7 cellular contexts compared by ENCODE assay signal in the genomic region with DNA sequence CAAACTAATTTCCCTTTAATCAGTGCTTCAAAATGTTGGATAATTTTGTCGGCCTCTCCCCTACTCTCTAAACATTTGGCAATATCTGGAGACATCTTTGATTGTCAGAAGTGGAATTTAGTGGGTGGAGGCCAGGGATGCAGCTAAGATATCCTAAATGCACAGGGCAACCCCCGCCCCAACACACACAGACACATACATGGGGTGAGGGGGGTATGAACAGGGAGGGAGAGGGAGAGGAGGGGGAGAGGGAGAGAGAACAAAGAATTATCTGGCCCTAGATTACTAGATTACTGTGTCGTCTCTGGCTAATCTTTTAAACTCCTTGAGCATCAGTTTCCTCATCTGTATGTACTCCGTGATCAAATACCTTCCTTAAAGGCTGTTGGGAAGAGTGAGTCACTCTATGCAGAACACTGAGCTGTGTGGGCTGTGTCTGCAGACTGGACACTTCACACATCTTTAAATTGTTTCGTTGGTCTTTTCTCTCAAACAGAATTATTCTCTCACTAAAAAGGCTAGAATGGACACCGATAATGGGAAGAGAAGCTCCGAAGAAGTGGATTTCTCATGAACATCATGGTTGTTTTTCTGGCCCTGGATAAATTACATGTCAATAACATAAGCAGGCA. TPM values are rescaled to one million over a fixed set of nuclear protein-coding genes. Genes with fewer than 3 reads are reported as not detected.
DNase-seq lines count a peak whose midpoint lies in the region; ATAC-seq and TF ChIP-seq lines count a peak whose summit lies in the region.

No MANE protein-coding gene starts in this region.

- no peak overlapping the region for H3K27ac ChIP-seq in HUES6 (ENCODE audit: low read depth, low read length)

- H3K9ac ChIP-seq in HUES6 (ENCODE audit: low read length) = no peak overlapping the region

- peak overlapping the region; percentile 92 for H3K4me3 Mint-ChIP-seq in activated T-helper 1 cell treated with anti-CD3 and anti-CD28 coated beads, Interleukin-12 subunit alpha, Interleukin-12 subunit beta, Interleukin-2, Interleukin-4 antibody, amounts not matched to agents 30 ng/mL and 10 ng/mL and 1 ng/mL, durations not matched to agents 14 hours and 24 hours and 36 hours
- H3K4me3 Mint-ChIP-seq in glutamatergic neuron (ENCODE audit: unreplicated experiment) = peak overlapping the region; percentile 90
- peak overlapping the region; percentile 94 to 98 for H3K4me3 Mint-ChIP-seq in stimulated activated naive CD8-positive, alpha-beta T cell treated with anti-CD3 and anti-CD28 coated beads, Interleukin-15, amount 100 ng/mL, for 72 hours

- H3K36me3 Mint-ChIP-seq in activated T-helper 1 cell treated with anti-CD3 and anti-CD28 coated beads, Interleukin-12 subunit alpha, Interleukin-12 subunit beta, Interleukin-2, Interleukin-4 antibody, amounts not matched to agents 30 ng/mL and 10 ng/mL and 1 ng/mL, durations not matched to agents 14 hours and 24 hours and 36 hours (ENCODE audit: low read depth) = peaks cover 32% of the 10 kb centered on the region
- H3K36me3 Mint-ChIP-seq in glutamatergic neuron (ENCODE audit: unreplicated experiment) = peaks cover 4% of the 10 kb centered on the region

- peak overlapping the region; percentile 79; the same call in 1 of the 2 replicates for H3K4me3 ChIP-seq in HUES6 (ENCODE audit: low read depth, low read length)

- DNase-seq in activated T-helper 1 cell treated with anti-CD3 and anti-CD28 coated beads, Interleukin-12 subunit alpha, Interleukin-12 subunit beta, Interleukin-2, Interleukin-4 antibody, amounts not matched to agents 30 ng/mL and 10 ng/mL and 1 ng/mL, durations not matched to agents 14 hours and 24 hours and 36 hours (ENCODE audit: low spot score) = no peak
- no peak for DNase-seq in glutamatergic neuron
- no peak for DNase-seq in stimulated activated naive CD8-positive, alpha-beta T cell treated with anti-CD3 and anti-CD28 coated beads, Interleukin-15, amount 100 ng/mL, for 72 hours
- no peak for DNase-seq in NOMO-1 (lab: John Stamatoyannopoulos, UW; ENCODE audit: unreplicated experiment in 2 of 2)

- no peak for ATAC-seq in stimulated activated naive CD8-positive, alpha-beta T cell treated with anti-CD3 and anti-CD28 coated beads, Interleukin-15, amount 100 ng/mL, for 72 hours
- ATAC-seq in HG03280 (IDR thresholded peaks at IDR 0.05; ENCODE audit: unreplicated experiment) (no peak), HG03571 (IDR thresholded peaks at IDR 0.05; ENCODE audit: unreplicated experiment) (no peak)

- 0 out of 2 replicates have a peak, but pooled peaks cover 5% of the 10 kb centered on the region for H3K36me3 ChIP-seq in HUES6 (ENCODE audit: control insufficient read depth, insufficient read depth, low read length)

- intact Hi-C loops in activated T-helper 1 cell treated with anti-CD3 and anti-CD28 coated beads, Interleukin-12 subunit alpha, Interleukin-12 subunit beta, Interleukin-2, Interleukin-4 antibody, amounts not matched to agents 30 ng/mL and 10 ng/mL and 1 ng/mL, durations not matched to agents 14 hours and 24 hours and 36 hours (cut with micrococcal nuclease) = loop anchor here (1.0 to 10.0 kb wide), 13 partner anchors 9 to 1132 kb away; a partner anchor contains a TSS

- peaks cover 14% of the 10 kb centered on the region; the same call in 1 of the 2 replicates for H3K4me1 ChIP-seq in HUES6 (ENCODE audit: control insufficient read depth, insufficient read depth, low read length)

- H3K9me3 ChIP-seq in HUES6 (ENCODE audit: control insufficient read depth, insufficient read depth, low read depth, low read length) = no peaks in the 10 kb centered on the region

- no peak for TF ChIP-seq CTCF in glutamatergic neuron (IDR thresholded peaks at IDR 0.05; ENCODE audit: partially characterized antibody, unreplicated experiment)

- H3K27me3 Mint-ChIP-seq in activated T-helper 1 cell treated with anti-CD3 and anti-CD28 coated beads, Interleukin-12 subunit alpha, Interleukin-12 subunit beta, Interleukin-2, Interleukin-4 antibody, amounts not matched to agents 30 ng/mL and 10 ng/mL and 1 ng/mL, durations not matched to agents 14 hours and 24 hours and 36 hours (ENCODE audit: insufficient read depth) = no peaks in the 10 kb centered on the region
- H3K27me3 Mint-ChIP-seq in glutamatergic neuron (ENCODE audit: unreplicated experiment) = peaks cover 1% of the 10 kb centered on the region
- H3K27me3 Mint-ChIP-seq in stimulated activated naive CD8-positive, alpha-beta T cell treated with anti-CD3 and anti-CD28 coated beads, Interleukin-15, amount 100 ng/mL, for 72 hours = no peaks in the 10 kb centered on the region

- H3K4me1 Mint-ChIP-seq in activated T-helper 1 cell treated with anti-CD3 and anti-CD28 coated beads, Interleukin-12 subunit alpha, Interleukin-12 subunit beta, Interleukin-2, Interleukin-4 antibody, amounts not matched to agents 30 ng/mL and 10 ng/mL and 1 ng/mL, durations not matched to agents 14 hours and 24 hours and 36 hours (ENCODE audit: low read depth) = peaks cover 71% of the 10 kb centered on the region
- peaks cover 21% of the 10 kb centered on the region for H3K4me1 Mint-ChIP-seq in glutamatergic neuron (ENCODE audit: low read depth, unreplicated experiment)
- H3K4me1 Mint-ChIP-seq in stimulated activated naive CD8-positive, alpha-beta T cell treated with anti-CD3 and anti-CD28 coated beads, Interleukin-15, amount 100 ng/mL, for 72 hours = peaks cover 79% of the 10 kb centered on the region

- H3K27me3 ChIP-seq in HUES6 (ENCODE audit: control insufficient read depth, insufficient read depth, low read length) = peaks cover 4% of the 10 kb centered on the region; the same call in 1 of the 2 replicates

- no peaks in the 10 kb centered on the region for H3K9me3 Mint-ChIP-seq in activated T-helper 1 cell treated with anti-CD3 and anti-CD28 coated beads, Interleukin-12 subunit alpha, Interleukin-12 subunit beta, Interleukin-2, Interleukin-4 antibody, amounts not matched to agents 30 ng/mL and 10 ng/mL and 1 ng/mL, durations not matched to agents 14 hours and 24 hours and 36 hours
- peaks cover 11% of the 10 kb centered on the region for H3K9me3 Mint-ChIP-seq in glutamatergic neuron (ENCODE audit: unreplicated experiment)
- no peaks in the 10 kb centered on the region for H3K9me3 Mint-ChIP-seq in stimulated activated naive CD8-positive, alpha-beta T cell treated with anti-CD3 and anti-CD28 coated beads, Interleukin-15, amount 100 ng/mL, for 72 hours

- peak overlapping the region; percentile 96 for H3K27ac Mint-ChIP-seq in activated T-helper 1 cell treated with anti-CD3 and anti-CD28 coated beads, Interleukin-12 subunit alpha, Interleukin-12 subunit beta, Interleukin-2, Interleukin-4 antibody, amounts not matched to agents 30 ng/mL and 10 ng/mL and 1 ng/mL, durations not matched to agents 14 hours and 24 hours and 36 hours
- H3K27ac Mint-ChIP-seq in glutamatergic neuron (ENCODE audit: unreplicated experiment) = no peak overlapping the region
- peak overlapping the region in 1 of 2 donors; percentile 59 for H3K27ac Mint-ChIP-seq in stimulated activated naive CD8-positive, alpha-beta T cell treated with anti-CD3 and anti-CD28 coated beads, Interleukin-15, amount 100 ng/mL, for 72 hours

RNA-seq across cellular contexts. Expression of a gene that starts 2.9 kb away (rescaled TPM):
- total RNA-seq in activated T-helper 1 cell treated with anti-CD3 and anti-CD28 coated beads, Interleukin-12 subunit alpha, Interleukin-12 subunit beta, Interleukin-2, Interleukin-4 antibody, amounts not matched to agents 30 ng/mL and 10 ng/mL and 1 ng/mL, durations not matched to agents 14 hours and 24 hours and 36 hours = 54.8 and 55.9 TPM in 2 replicates
- 26.9 TPM for total RNA-seq in glutamatergic neuron (ENCODE audit: unreplicated experiment)

RNA-seq across cellular contexts. Expression of a gene that starts 52.9 kb away (rescaled TPM):
- 70.6 and 74.7 TPM in 2 replicates for total RNA-seq in activated T-helper 1 cell treated with anti-CD3 and anti-CD28 coated beads, Interleukin-12 subunit alpha, Interleukin-12 subunit beta, Interleukin-2, Interleukin-4 antibody, amounts not matched to agents 30 ng/mL and 10 ng/mL and 1 ng/mL, durations not matched to agents 14 hours and 24 hours and 36 hours
- total RNA-seq in glutamatergic neuron (ENCODE audit: unreplicated experiment) = 35.6 TPM
